21 cellular contexts compared by ENCODE assay signal in genomic region chr13:39232401-39232980, GRCh38.
DNase-seq lines count a peak whose midpoint lies in the region; ATAC-seq, FAIRE-seq and TF ChIP-seq lines count a peak whose summit lies in the region.
"Had no signal": no experiment of that assay in that cellular context is flagged by ENCODE, and none has a peak within 500 bp of the region (broad histone marks: within the 10 kb centered on the region; RNA-seq: fewer than 3 reads in every experiment).

No MANE protein-coding gene starts in this region.

- DNase-seq in D341Med (ENCODE audit: low spot score) (peak; percentile 34), D721Med (ENCODE audit: insufficient read length, low spot score) (no peak), NCI-H82 (lab: John Stamatoyannopoulos, UW) (peak; percentile 87), cerebellum (ENCODE audit: low spot score) (peak; percentile 55), H4 (ENCODE audit: low spot score) (no peak), COR-L47 (lab: John Stamatoyannopoulos, UW) (no peak), left cardiac atrium (no peak)
- DNase-seq: ACHN; BE2C; Caco-2; CD4-positive, CD25-positive, alpha-beta regulatory T cell; CD8-positive, alpha-beta memory T cell; GDM1; H7; HFFc6 had no signal

- ATAC-seq in left cardiac atrium (no peak), HG02763 (IDR thresholded peaks at IDR 0.05; ENCODE audit: unreplicated experiment) (no peak)
- ATAC-seq: GM23338, HCT116 had no signal

- intact Hi-C loops in left cardiac atrium (cut with DNase I), result no loop called here

- TF ChIP-seq CTCF in D721Med (IDR thresholded peaks at IDR 0.05; ENCODE audit: insufficient read depth, missing control alignments), result no peak

- peak; percentile 87 for FAIRE-seq in D721Med (lab: Jason Lieb, UNC)
- FAIRE-seq: A204.1, GM12892, GM18507 had no signal

Comparison
In these comparisons a context has a peak if more than half of its experiments do, and no peak if none do; other contexts are left out.
1. DNase-seq: peak in D341Med (single experiment), NCI-H82 (single experiment) and cerebellum (single experiment); none in D721Med (single experiment), H4 (single experiment), COR-L47 (single experiment) and left cardiac atrium (single experiment).